Comparison of ENCODE assay signal across 24 cellular contexts in genomic region chr1:110086959-110087358, GRCh38. TPM values are rescaled to one million over a fixed set of nuclear protein-coding genes. Genes with fewer than 3 reads are reported as not detected.
DNase-seq lines count a peak whose midpoint lies in the region; ATAC-seq and TF ChIP-seq lines count a peak whose summit lies in the region.
"Had no signal": no experiment of that assay in that cellular context is flagged by ENCODE, and none has a peak within 500 bp of the region (broad histone marks: within the 10 kb centered on the region; RNA-seq: fewer than 3 reads in every experiment).

No MANE protein-coding gene starts in this region.

- no peak overlapping the region for H3K9ac ChIP-seq in adipocyte (ENCODE audit: low read length)
- H3K9ac ChIP-seq: BLaER1 treated with 17β-estradiol and CSF1 and Interleukin-3, amounts not matched to agents 10 nM and 100 nM had no signal

- DNase-seq in MG63 (peak; percentile 79), adipocyte (ENCODE audit: low read depth) (peak; percentile 51), type B pancreatic cell (ENCODE audit: extremely low spot score, unreplicated experiment) (no peak), nucleus accumbens (lab: John Stamatoyannopoulos, UW) (no peak), T-helper 17 cell (no peak)
- no peak for DNase-seq in CD8-positive, alpha-beta memory T cell
- DNase-seq: CD4-positive, alpha-beta memory T cell; DND-41; KBM-7; MV-4-11; NCI-H1694; NCI-H2081; NCI-H2171; NCI-H524 treated with DMSO at 0.1 percent for 48 hours; OCI-M1; Right ventricle myocardium superior; SW 1271 had no signal

- no peaks in the 10 kb centered on the region for H3K4me1 ChIP-seq in HEK293 (ENCODE audit: control insufficient read depth, insufficient read depth, low read length)
- peaks cover 19% of the 10 kb centered on the region for H3K4me1 ChIP-seq in adipocyte (ENCODE audit: control insufficient read depth, insufficient read depth, low read length)
- peaks cover 7% of the 10 kb centered on the region for H3K4me1 ChIP-seq in CD8-positive, alpha-beta memory T cell (ENCODE audit: insufficient read depth, low read length)

- peaks cover 3% of the 10 kb centered on the region for H3K36me3 Mint-ChIP-seq in type B pancreatic cell
- H3K36me3 Mint-ChIP-seq in CD8-positive, alpha-beta memory T cell: peaks cover 0 to 2% (median 1%) of the 10 kb centered on the region in 3 donors
- peaks cover 10% of the 10 kb centered on the region for H3K36me3 Mint-ChIP-seq in T-helper 17 cell (ENCODE audit: low read depth)

- H3K27me3 ChIP-seq in MG63: no peaks in the 10 kb centered on the region
- H3K27me3 ChIP-seq in adipocyte (replicated peaks; ENCODE audit: control insufficient read depth, insufficient read depth, low read length): peaks cover 3% of the 10 kb centered on the region
- H3K27me3 ChIP-seq in CD8-positive, alpha-beta memory T cell (ENCODE audit: insufficient read depth, low read length, poor library complexity, severe bottlenecking): peaks cover 33% of the 10 kb centered on the region

- no peaks in the 10 kb centered on the region for H3K9me3 ChIP-seq in HEK293 (ENCODE audit: control insufficient read depth, insufficient read depth, low read depth, low read length)
- H3K9me3 ChIP-seq in MG63: no peaks in the 10 kb centered on the region
- no peaks in the 10 kb centered on the region for H3K9me3 ChIP-seq in adipocyte (ENCODE audit: control insufficient read depth, low read length)
- no peaks in the 10 kb centered on the region for H3K9me3 ChIP-seq in CD8-positive, alpha-beta memory T cell (ENCODE audit: low read length)
- no peaks in the 10 kb centered on the region for H3K9me3 ChIP-seq in T-helper 17 cell (ENCODE audit: control insufficient read depth, low read length, poor library complexity, severe bottlenecking)
- H3K9me3 ChIP-seq: BLaER1 treated with 17β-estradiol and CSF1 and Interleukin-3, amounts not matched to agents 10 nM and 100 nM had no signal

- no peak overlapping the region for H3K27ac ChIP-seq in HEK293 (ENCODE audit: extremely low read depth, low read depth, low read length)
- no peak overlapping the region for H3K27ac ChIP-seq in CD8-positive, alpha-beta memory T cell (ENCODE audit: low read depth, low read length)
- H3K27ac ChIP-seq: BLaER1 treated with 17β-estradiol and CSF1 and Interleukin-3, amounts not matched to agents 10 nM and 100 nM had no signal

- H3K4me3 ChIP-seq in HEK293 (ENCODE audit: low read depth, low read length) (no peak overlapping the region), MG63 (no peak overlapping the region), adipocyte (ENCODE audit: low read length) (no peak overlapping the region)
- H3K4me3 ChIP-seq in CD8-positive, alpha-beta memory T cell (ENCODE audit: low read length): no peak overlapping the region
- H3K4me3 ChIP-seq: BLaER1 treated with 17β-estradiol and CSF1 and Interleukin-3, amounts not matched to agents 10 nM and 100 nM; GM23338 had no signal

- H3K27ac Mint-ChIP-seq in type B pancreatic cell (peak overlapping the region; percentile 1), T-helper 17 cell (no peak overlapping the region)
- H3K27ac Mint-ChIP-seq in CD8-positive, alpha-beta memory T cell: peak overlapping the region in 1 of 8 donors; percentile 18
- H3K27ac Mint-ChIP-seq: GM23338 had no signal

- H3K36me3 ChIP-seq in HEK293 (ENCODE audit: control insufficient read depth in 2 of 2, insufficient read depth in 1 of 2, low read length in 2 of 2): no peaks in the 10 kb centered on the region
- no peaks in the 10 kb centered on the region for H3K36me3 ChIP-seq in MG63
- H3K36me3 ChIP-seq in adipocyte (ENCODE audit: control insufficient read depth, insufficient read depth, low read length, severe bottlenecking): no peaks in the 10 kb centered on the region
- no peaks in the 10 kb centered on the region for H3K36me3 ChIP-seq in CD8-positive, alpha-beta memory T cell (ENCODE audit: insufficient read depth, low read length)
- H3K36me3 ChIP-seq: BLaER1 treated with 17β-estradiol and CSF1 and Interleukin-3, amounts not matched to agents 10 nM and 100 nM had no signal

- H3K27me3 Mint-ChIP-seq in type B pancreatic cell: peaks cover 75% of the 10 kb centered on the region
- peaks cover 51 to 73% of the 10 kb centered on the region in 2 donors for H3K27me3 Mint-ChIP-seq in CD8-positive, alpha-beta memory T cell
- H3K27me3 Mint-ChIP-seq in T-helper 17 cell: peaks cover 72% of the 10 kb centered on the region

- POLR2A ChIA-PET in HEK293 (lab: Yijun Ruan, JAX): no interaction called here
- POLR2A ChIA-PET in CD8-positive, alpha-beta memory T cell (lab: Charles Lee): no interaction called here

- TF ChIP-seq CTCF in HEK293 (tag by site-specific recombination; IDR thresholded peaks at IDR 0.05): no peak
- TF ChIP-seq CTCF in type B pancreatic cell (conservative IDR thresholded peaks at IDR 0.05): no peak

- H3K4me1 Mint-ChIP-seq in type B pancreatic cell (ENCODE audit: unreplicated experiment): peaks cover 30% of the 10 kb centered on the region
- peaks cover 11 to 20% (median 18%) of the 10 kb centered on the region in 3 donors for H3K4me1 Mint-ChIP-seq in CD8-positive, alpha-beta memory T cell
- H3K4me1 Mint-ChIP-seq in T-helper 17 cell: peaks cover 29% of the 10 kb centered on the region

- H3K4me3 Mint-ChIP-seq in type B pancreatic cell: no peak overlapping the region
- H3K4me3 Mint-ChIP-seq in CD8-positive, alpha-beta memory T cell: no peak overlapping the region
- H3K4me3 Mint-ChIP-seq in T-helper 17 cell: no peak overlapping the region
- H3K4me3 Mint-ChIP-seq: GM23338 had no signal

- no peaks in the 10 kb centered on the region for H3K9me3 Mint-ChIP-seq in type B pancreatic cell
- H3K9me3 Mint-ChIP-seq in CD8-positive, alpha-beta memory T cell: no peaks in the 10 kb centered on the region
- H3K9me3 Mint-ChIP-seq: CD4-positive, alpha-beta memory T cell; GM23338 had no signal

- CTCF ChIA-PET in HEK293 (lab: Yijun Ruan, JAX): interaction anchor here (0.7 to 6.8 kb wide), 6 partner anchors 15 to 82 kb away, joined by 3 to 182 read pairs (median 6); partner anchors contain the start of gene ALX3
- CTCF ChIA-PET in CD8-positive, alpha-beta memory T cell (lab: Charles Lee): interaction anchor here (1.0 to 2.5 kb wide), 4 partner anchors 9 to 19 kb away, joined by 3 to 7 read pairs (median 4); no protein-coding TSS in a partner anchor

- ATAC-seq in T-helper 17 cell: no peak
- ATAC-seq: GM23338, HCT116, HepG2 had no signal

TF ChIP-seq in HEK293, 187 proteins besides CTCF, POLR2A, EP300 and RAD21:
- TF ChIP-seq ZNF292 (tag by site-specific recombination; IDR thresholded peaks at IDR 0.05; ENCODE audit: borderline replicate concordance, low read depth) (no peak), ZNF529 (tag by site-specific recombination; IDR thresholded peaks at IDR 0.05; ENCODE audit: insufficient replicate concordance) (no peak), ZBTB17 (tag by site-specific recombination; IDR thresholded peaks at IDR 0.05) (0 out of 2 replicates have a peak, but pooled peaks have one; percentile 16)

RNA-seq across cellular contexts. Expression of gene ALX3, which starts 16.5 kb away (rescaled TPM):
- total RNA-seq in MG63 (2014; rRNA removed; shearing (Covaris generic); ENCODE audit: low replicate concordance): 11.3 and 14.9 TPM in 2 replicates
- total RNA-seq in type B pancreatic cell (ENCODE audit: low replicate concordance) (1.4 and 19.8 TPM in 2 replicates), T-helper 17 cell (not detected)
- total RNA-seq in CD8-positive, alpha-beta memory T cell: not detected
- not detected for polyA plus RNA-seq in CD8-positive, alpha-beta memory T cell
- total RNA-seq: CD4-positive, alpha-beta memory T cell; GM23338; HepG2; HT-29; Right ventricle myocardium superior; SK-MEL-5 had no signal
- polyA plus RNA-seq: CD4-positive, alpha-beta memory T cell; GM23338; HepG2 had no signal

RNA-seq across cellular contexts. Expression of gene UBL4B, which starts 25.3 kb away (rescaled TPM):
- total RNA-seq in MG63 (2014; rRNA removed; shearing (Covaris generic); ENCODE audit: low replicate concordance): not detected in 2 replicates
- 1.0 TPM in 1 of 2 replicates, not detected in the other for total RNA-seq in type B pancreatic cell (ENCODE audit: low replicate concordance)
- total RNA-seq in CD8-positive, alpha-beta memory T cell: not detected
- not detected for polyA plus RNA-seq in CD8-positive, alpha-beta memory T cell
- total RNA-seq in T-helper 17 cell: not detected
- total RNA-seq: CD4-positive, alpha-beta memory T cell; GM23338; HepG2; HT-29; Right ventricle myocardium superior; SK-MEL-5 had no signal
- polyA plus RNA-seq: CD4-positive, alpha-beta memory T cell; GM23338; HepG2 had no signal

RNA-seq across cellular contexts. Expression of gene STRIP1, which starts 52.5 kb away (rescaled TPM):
- total RNA-seq in MG63 (2014; rRNA removed; shearing (Covaris generic); ENCODE audit: low replicate concordance): 39.6 and 41.0 TPM in 2 replicates
- total RNA-seq in type B pancreatic cell (ENCODE audit: low replicate concordance) (46.7 and 69.2 TPM in 2 replicates), T-helper 17 cell (10 to 100 TPM; 70.1 to 86.8 TPM)
- total RNA-seq in CD8-positive, alpha-beta memory T cell: 10 to 100 TPM; 35.1 to 37.3 TPM
- polyA plus RNA-seq in CD8-positive, alpha-beta memory T cell: 27.7 TPM

Comparison
In these comparisons a context has a peak if more than half of its experiments do, and no peak if none do; other contexts are left out.
1. DNase-seq: peak in MG63 (single experiment) and adipocyte (single experiment); none in type B pancreatic cell (single experiment), nucleus accumbens (0 of 56), CD8-positive, alpha-beta memory T cell (0 of 5) and T-helper 17 cell (0 of 3).